In genomic region chr1:70355111-70355407, GRCh38 we compare ENCODE assay signal across 8 cellular contexts. TPM values are rescaled to one million over a fixed set of nuclear protein-coding genes. Genes with fewer than 3 reads are reported as not detected.
DNase-seq lines count a peak whose midpoint lies in the region; ATAC-seq and TF ChIP-seq lines count a peak whose summit lies in the region.

No MANE protein-coding gene starts in this region.

- H3K27me3 Mint-ChIP-seq in CD8-positive, alpha-beta memory T cell: peaks cover 0 to 6% of the 10 kb centered on the region in 2 donors
- no peaks in the 10 kb centered on the region for H3K27me3 Mint-ChIP-seq in osteocyte (ENCODE audit: unreplicated experiment)

- no peak for DNase-seq in CD8-positive, alpha-beta memory T cell
- DNase-seq in RWPE1 (ENCODE audit: low spot score) (no peak), epithelial cell of prostate (ENCODE audit: low read depth, low spot score) (no peak), osteocyte (ENCODE audit: extremely low spot score, unreplicated experiment) (no peak), hepatic stellate cell (ENCODE audit: low spot score) (no peak)
- no peak for DNase-seq in stimulated activated CD4-positive, alpha-beta T cell treated with anti-CD3 and anti-CD28 coated beads, Interleukin-2, amount 100 ng/mL, for 24 hours

- CTCF ChIA-PET in CD8-positive, alpha-beta memory T cell (lab: Charles Lee): interaction anchor here (1.1 to 3.0 kb wide), 4 partner anchors 55 to 148 kb away, joined by 3 to 21 read pairs (median 4); partner anchors contain the start of gene CTH
- CTCF ChIA-PET in RWPE1 (lab: Yijun Ruan, JAX): interaction anchor here (0.7 kb wide), 1 partner anchor 17 kb away, joined by 3 read pairs; no protein-coding TSS in a partner anchor

- no peaks in the 10 kb centered on the region for H3K9me3 ChIP-seq in CD8-positive, alpha-beta memory T cell (ENCODE audit: low read length)

- H3K9me3 Mint-ChIP-seq in CD8-positive, alpha-beta memory T cell: peaks cover 0 to 3% (median 0%) of the 10 kb centered on the region in 5 donors
- no peaks in the 10 kb centered on the region for H3K9me3 Mint-ChIP-seq in osteocyte (ENCODE audit: unreplicated experiment)

- TF ChIP-seq CTCF in RWPE1 (conservative IDR thresholded peaks at IDR 0.05; ENCODE audit: low read depth) (no peak), osteocyte (IDR thresholded peaks at IDR 0.05) (no peak)

- H3K4me1 Mint-ChIP-seq in CD8-positive, alpha-beta memory T cell: peaks cover 42 to 57% (median 55%) of the 10 kb centered on the region in 3 donors
- peaks cover 41% of the 10 kb centered on the region for H3K4me1 Mint-ChIP-seq in osteocyte (ENCODE audit: unreplicated experiment)

- ATAC-seq in HG03354 (IDR thresholded peaks at IDR 0.05; ENCODE audit: poor library complexity, severe bottlenecking, unreplicated experiment): no peak
- ATAC-seq in GM18519 (IDR thresholded peaks at IDR 0.05; ENCODE audit: low FRiP score, unreplicated experiment): no peak

- H3K27me3 ChIP-seq in CD8-positive, alpha-beta memory T cell (ENCODE audit: insufficient read depth, low read length, poor library complexity, severe bottlenecking): no peaks in the 10 kb centered on the region

- POLR2A ChIA-PET in CD8-positive, alpha-beta memory T cell (lab: Charles Lee): interaction anchor here (0.6 to 3.2 kb wide), 6 partner anchors 11 to 222 kb away, joined by 3 to 67 read pairs (median 5); partner anchors contain the start of genes CTH, LRRC40 and SRSF11
- POLR2A ChIA-PET in RWPE1 (lab: Yijun Ruan, JAX; ENCODE audit: low non-redundant PET): interaction anchor here (1.7 kb wide), 1 partner anchor 56 kb away, joined by 9 read pairs; the partner anchor contains the start of gene CTH

- H3K27ac Mint-ChIP-seq in CD8-positive, alpha-beta memory T cell: peak overlapping the region; percentile 95 to 100 (median 98)
- peak overlapping the region; percentile 99 for H3K27ac Mint-ChIP-seq in osteocyte (ENCODE audit: unreplicated experiment)

- peak overlapping the region; percentile 98 for H3K27ac ChIP-seq in CD8-positive, alpha-beta memory T cell (ENCODE audit: low read depth, low read length)
- H3K27ac ChIP-seq in RWPE1: peak overlapping the region; percentile 90
- H3K27ac ChIP-seq in epithelial cell of prostate: peak overlapping the region; percentile 86

- H3K4me3 ChIP-seq in CD8-positive, alpha-beta memory T cell (ENCODE audit: low read length): peak overlapping the region; percentile 78

- no peaks in the 10 kb centered on the region for H3K36me3 ChIP-seq in CD8-positive, alpha-beta memory T cell (ENCODE audit: insufficient read depth, low read length)

- peaks cover 36% of the 10 kb centered on the region for H3K4me1 ChIP-seq in CD8-positive, alpha-beta memory T cell (ENCODE audit: insufficient read depth, low read length)

- peak overlapping the region; percentile 94 to 99 (median 96) for H3K4me3 Mint-ChIP-seq in CD8-positive, alpha-beta memory T cell
- H3K4me3 Mint-ChIP-seq in osteocyte (ENCODE audit: unreplicated experiment): peak overlapping the region; percentile 95

- peaks cover 0 to 30% (median under 1%) of the 10 kb centered on the region in 3 donors for H3K36me3 Mint-ChIP-seq in CD8-positive, alpha-beta memory T cell
- H3K36me3 Mint-ChIP-seq in osteocyte (ENCODE audit: unreplicated experiment): no peaks in the 10 kb centered on the region

RNA-seq across cellular contexts. Expression of gene ANKRD13C, which starts 0.5 kb away (rescaled TPM):
- 10 to 100 TPM; 29.4 to 30.9 TPM for total RNA-seq in CD8-positive, alpha-beta memory T cell
- polyA plus RNA-seq in CD8-positive, alpha-beta memory T cell: 15.9 TPM
- 27.4 and 29.3 TPM in 2 replicates for total RNA-seq in osteocyte

RNA-seq across cellular contexts. Expression of gene CTH, which starts 56.0 kb away (rescaled TPM):
- total RNA-seq in CD8-positive, alpha-beta memory T cell: 1 to 10 TPM; 9.0 to 9.5 TPM
- polyA plus RNA-seq in CD8-positive, alpha-beta memory T cell: 2.5 TPM
- 8.3 and 9.7 TPM in 2 replicates for total RNA-seq in osteocyte
